26 cellular contexts compared by ENCODE assay signal in the genomic region with DNA sequence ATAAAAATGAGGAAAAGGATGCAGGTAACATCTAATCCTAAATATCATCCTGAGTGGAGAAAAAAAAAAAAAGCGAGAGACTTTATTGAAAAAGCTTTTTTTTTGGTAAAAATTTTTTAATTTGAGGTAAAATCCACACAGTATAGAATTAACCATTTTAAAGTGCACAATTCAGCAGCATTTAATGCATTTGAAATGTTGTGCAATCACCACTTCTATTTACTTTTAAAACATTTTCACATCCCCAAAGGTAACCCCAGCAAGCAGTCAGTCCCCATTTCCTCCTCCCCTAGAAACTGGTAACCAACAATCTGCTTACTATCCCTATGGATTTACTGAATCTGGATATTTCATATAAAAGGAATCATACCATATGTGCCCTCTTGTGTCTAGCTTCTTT.
"Had no signal": no experiment of that assay in that cellular context is flagged by ENCODE, and none has a peak within 500 bp of the region (broad histone marks: within the 10 kb centered on the region; RNA-seq: fewer than 3 reads in every experiment).

No MANE protein-coding gene starts in this region.

- ATAC-seq: stimulated activated effector memory CD8-positive, alpha-beta T cell treated with anti-CD3 and anti-CD28 coated beads, Interleukin-12 subunit alpha, Interleukin-12 subunit beta, amount 100 ng/mL, for 72 hours; stimulated activated memory B cell treated with anti-CD40 and anti-IgM and Interleukin-4, amounts not matched to agents 10 μg/mL and 1 μg/mL and 100 μg/mL, for 72 hours; stimulated activated naive B cell treated with anti-CD40 and anti-IgM and Interleukin-4, amounts not matched to agents 10 μg/mL and 1 μg/mL and 100 μg/mL, for 72 hours; stimulated activated naive CD8-positive, alpha-beta T cell treated with anti-CD3 and anti-CD28 coated beads, Interleukin-15, amount 100 ng/mL, for 72 hours; stimulated activated naive CD8-positive, alpha-beta T cell treated with anti-CD3 and anti-CD28 coated beads, Interleukin-15, Interleukin-2, amounts not matched to agents 100 U/mL and 50 U/mL, for 24 hours; upper lobe of right lung had no signal

- DNase-seq: stimulated activated CD4-positive, alpha-beta T cell treated with anti-CD3 and anti-CD28 coated beads, Interleukin-2, amount 100 ng/mL, for 48 hours; stimulated activated CD4-positive, alpha-beta T cell treated with anti-CD3 and anti-CD28 coated beads, Interleukin-4, amount 100 ng/mL, for 1 hour; stimulated activated CD4-positive, alpha-beta T cell treated with anti-CD3 and anti-CD28 coated beads, Interleukin-4, amount 100 ng/mL, for 4 hours; stimulated activated CD8-positive, alpha-beta memory T cell treated with anti-CD3 and anti-CD28 coated beads, Interleukin-4, amount 100 ng/mL, for 48 hours; stimulated activated naive B cell treated with anti-CD40 and anti-IgM and Interleukin-4, amounts not matched to agents 10 μg/mL and 1 μg/mL and 100 μg/mL, for 72 hours; stimulated activated naive CD4-positive, alpha-beta T cell; stimulated activated naive CD4-positive, alpha-beta T cell treated with Interleukin-2 at 50 U/mL for 16 hours; stimulated activated naive CD8-positive, alpha-beta T cell treated with anti-CD3 and anti-CD28 coated beads, Interleukin-15, amount 100 ng/mL, for 72 hours; stimulated activated naive CD8-positive, alpha-beta T cell treated with anti-CD3 and anti-CD28 coated beads, Interleukin-15, Interleukin-2, amounts not matched to agents 100 U/mL and 50 U/mL, for 24 hours; stomach; substantia nigra; testis; thyroid gland; tibial artery; transverse colon; trophoblast cell; upper lobe of left lung; upper lobe of right lung; uterus had no signal

- H3K4me3 ChIP-seq: stomach, suprapubic skin, testis, thoracic aorta, thyroid gland, tibial artery, tibial nerve, transverse colon, upper lobe of left lung, upper lobe of right lung, uterus, vagina had no signal

- H3K4me1 ChIP-seq: suprapubic skin, tibial artery, tibial nerve, transverse colon, upper lobe of left lung, upper lobe of right lung, uterus, vagina had no signal

- FAIRE-seq: urothelium cell line had no signal

- H3K27me3 ChIP-seq: stomach, suprapubic skin, testis, thyroid gland, tibial artery, tibial nerve, transverse colon, upper lobe of left lung, upper lobe of right lung, uterus, vagina had no signal

- H3K9me3 ChIP-seq: stomach, suprapubic skin, testis, thoracic aorta, thyroid gland, tibial artery, tibial nerve, transverse colon, upper lobe of left lung, upper lobe of right lung, uterus, vagina had no signal

- H3K36me3 ChIP-seq: stomach, suprapubic skin, thoracic aorta, thyroid gland, tibial artery, tibial nerve, transverse colon, upper lobe of left lung, upper lobe of right lung, uterus, vagina had no signal

- H3K27ac ChIP-seq: stomach, suprapubic skin, testis, thoracic aorta, thyroid gland, tibial artery, tibial nerve, transverse colon, upper lobe of left lung, upper lobe of right lung, uterus, vagina had no signal
